In the genomic region with DNA sequence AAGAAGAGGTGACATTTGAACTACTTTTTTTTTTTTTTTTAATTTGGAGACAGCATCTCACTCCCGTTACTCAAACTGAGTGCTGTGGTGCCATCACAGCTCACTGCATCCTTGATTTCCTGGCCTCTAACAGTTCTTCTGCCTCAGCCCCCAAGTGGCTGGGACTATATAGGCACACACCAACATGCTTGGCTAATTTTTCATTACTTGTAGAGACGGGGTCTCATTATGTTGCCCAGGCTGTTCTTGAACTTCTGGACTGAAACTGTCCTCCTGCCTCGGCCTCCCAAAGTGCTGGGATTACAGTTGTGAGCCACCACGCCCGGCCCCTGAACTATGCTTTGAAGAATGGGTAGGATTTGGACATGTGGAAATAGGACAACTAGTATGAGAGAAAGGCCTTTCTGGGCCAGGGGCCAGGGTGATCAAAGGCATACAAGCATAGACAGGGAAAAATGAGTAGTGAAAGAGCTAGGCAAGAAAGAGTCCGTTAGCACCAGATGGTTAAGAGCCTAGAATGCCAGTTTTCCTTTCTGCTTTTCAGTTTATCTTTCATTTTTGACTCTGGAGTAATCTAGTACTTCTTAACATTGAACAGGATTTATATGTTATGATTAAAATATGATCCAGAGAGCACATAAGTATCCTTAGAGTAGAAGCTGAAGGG, we compare ENCODE assay signal across 11 cellular contexts. TPM values are rescaled to one million over a fixed set of nuclear protein-coding genes. Genes with fewer than 3 reads are reported as not detected.
DNase-seq lines count a peak whose midpoint lies in the region; ATAC-seq, FAIRE-seq and TF ChIP-seq lines count a peak whose summit lies in the region.
"Had no signal": no experiment of that assay in that cellular context is flagged by ENCODE, and none has a peak within 500 bp of the region (broad histone marks: within the 10 kb centered on the region; RNA-seq: fewer than 3 reads in every experiment).

No MANE protein-coding gene starts in this region.

- no peaks in the 10 kb centered on the region for H3K36me3 Mint-ChIP-seq in natural killer cell

- H3K9me3 ChIP-seq in HEK293 (ENCODE audit: control insufficient read depth, insufficient read depth, low read depth, low read length) (no peaks in the 10 kb centered on the region), endocrine pancreas (ENCODE audit: control insufficient read depth, low read length) (no peaks in the 10 kb centered on the region), kidney (ENCODE audit: control insufficient read depth in 1 of 2, low read length in 2 of 2) (no peaks in the 10 kb centered on the region)

- H3K36me3 ChIP-seq in HEK293 (ENCODE audit: control insufficient read depth in 2 of 2, insufficient read depth in 1 of 2, low read length in 2 of 2) (no peaks in the 10 kb centered on the region), endocrine pancreas (ENCODE audit: control insufficient read depth, insufficient read depth, low read length) (no peaks in the 10 kb centered on the region), kidney (ENCODE audit: control insufficient read depth in 1 of 2, insufficient read depth in 2 of 2, low read length in 2 of 2) (no peaks in the 10 kb centered on the region)

- no peak overlapping the region for H3K27ac ChIP-seq in HEK293 (ENCODE audit: extremely low read depth, low read depth, low read length)
- no peak overlapping the region for H3K27ac ChIP-seq in kidney (ENCODE audit: low read depth in 2 of 2, low read length in 2 of 2)

- peaks cover 46 to 63% of the 10 kb centered on the region in 2 donors for H3K4me1 Mint-ChIP-seq in natural killer cell

- H3K4me1 ChIP-seq in HEK293 (ENCODE audit: control insufficient read depth, insufficient read depth, low read length) (peaks cover 3% of the 10 kb centered on the region; the same call in 1 of the 2 replicates), endocrine pancreas (ENCODE audit: control insufficient read depth, insufficient read depth, low read length) (peaks cover 22% of the 10 kb centered on the region), kidney (ENCODE audit: control insufficient read depth in 1 of 2, insufficient read depth in 1 of 2, low read depth in 1 of 2, low read length in 2 of 2) (peaks cover 0 to 7% of the 10 kb centered on the region in 2 donors)

- FAIRE-seq in kidney (lab: Jason Lieb, UNC): no peak
- FAIRE-seq: colon, G401.6 had no signal

- CTCF ChIA-PET in HEK293 (lab: Yijun Ruan, JAX): interaction anchor here (0.7 kb wide), 1 partner anchor 8 kb away, joined by 3 read pairs; no protein-coding TSS in a partner anchor

- intact Hi-C loops in natural killer cell (cut with micrococcal nuclease): loop anchor here (10.0 kb wide), 1 partner anchor 301 kb away; the partner anchor contains the start of genes GAS5 and ZBTB37
- intact Hi-C loops in kidney (cut with DNase I): no loop called here
- intact Hi-C loops in posterior vena cava (cut with DNase I): no loop called here

- POLR2A ChIA-PET in HEK293 (lab: Yijun Ruan, JAX): no interaction called here

- H3K9ac ChIP-seq in endocrine pancreas (ENCODE audit: control insufficient read depth, insufficient read depth, low read length): no peak overlapping the region
- H3K9ac ChIP-seq in kidney (ENCODE audit: low read length in 2 of 2): no peak overlapping the region

- peak overlapping the region; percentile 79 to 83 for H3K27ac Mint-ChIP-seq in natural killer cell

- no peaks in the 10 kb centered on the region for H3K27me3 Mint-ChIP-seq in natural killer cell (ENCODE audit: low read depth in 2 of 2)

- ATAC-seq in natural killer cell: peak in 1 of 3 donors; percentile 21

- in situ Hi-C loops in G401 (cut with HindIII; ENCODE audit: low sequenced_read_pairs): no loop called here

- no peaks in the 10 kb centered on the region for H3K27me3 ChIP-seq in endocrine pancreas (ENCODE audit: control insufficient read depth, insufficient read depth, low read length)

- H3K4me3 Mint-ChIP-seq in natural killer cell: no peak overlapping the region

- H3K9me3 Mint-ChIP-seq in natural killer cell: no peaks in the 10 kb centered on the region

- H3K4me3 ChIP-seq in HEK293 (ENCODE audit: low read depth, low read length): no peak overlapping the region
- H3K4me3 ChIP-seq in endocrine pancreas (ENCODE audit: control insufficient read depth, insufficient read depth, low read length): peak overlapping the region; percentile 22
- no peak overlapping the region for H3K4me3 ChIP-seq in kidney (ENCODE audit: low read length in 2 of 2)

- TF ChIP-seq CTCF in HEK293 (tag by site-specific recombination; IDR thresholded peaks at IDR 0.05) (no peak), natural killer cell (IDR thresholded peaks at IDR 0.05) (no peak), kidney (IDR thresholded peaks at IDR 0.05; ENCODE audit: borderline replicate concordance, extremely low read depth, insufficient read depth) (no peak)

- peak; percentile 73 for DNase-seq in G401 (ENCODE audit: low spot score)
- DNase-seq in natural killer cell: no peak
- DNase-seq in kidney: no peak
- no peak for DNase-seq in T-helper 9 cell
- no peak for DNase-seq in NCI-H2227 (lab: John Stamatoyannopoulos, UW; ENCODE audit: unreplicated experiment)
- DNase-seq in posterior vena cava (ENCODE audit: low spot score): no peak
- DNase-seq: stimulated activated CD4-positive, alpha-beta T cell treated with anti-CD3 and anti-CD28 coated beads, Interleukin-12 subunit alpha, Interleukin-12 subunit beta, amount 100 ng/mL, for 4 hours had no signal

TF ChIP-seq in HEK293, 187 proteins besides CTCF, POLR2A, EP300 and RAD21:
- TF ChIP-seq PRDM1 (tag by site-specific recombination; IDR thresholded peaks at IDR 0.05): peak; percentile 49
- TF ChIP-seq, protein P1, sequence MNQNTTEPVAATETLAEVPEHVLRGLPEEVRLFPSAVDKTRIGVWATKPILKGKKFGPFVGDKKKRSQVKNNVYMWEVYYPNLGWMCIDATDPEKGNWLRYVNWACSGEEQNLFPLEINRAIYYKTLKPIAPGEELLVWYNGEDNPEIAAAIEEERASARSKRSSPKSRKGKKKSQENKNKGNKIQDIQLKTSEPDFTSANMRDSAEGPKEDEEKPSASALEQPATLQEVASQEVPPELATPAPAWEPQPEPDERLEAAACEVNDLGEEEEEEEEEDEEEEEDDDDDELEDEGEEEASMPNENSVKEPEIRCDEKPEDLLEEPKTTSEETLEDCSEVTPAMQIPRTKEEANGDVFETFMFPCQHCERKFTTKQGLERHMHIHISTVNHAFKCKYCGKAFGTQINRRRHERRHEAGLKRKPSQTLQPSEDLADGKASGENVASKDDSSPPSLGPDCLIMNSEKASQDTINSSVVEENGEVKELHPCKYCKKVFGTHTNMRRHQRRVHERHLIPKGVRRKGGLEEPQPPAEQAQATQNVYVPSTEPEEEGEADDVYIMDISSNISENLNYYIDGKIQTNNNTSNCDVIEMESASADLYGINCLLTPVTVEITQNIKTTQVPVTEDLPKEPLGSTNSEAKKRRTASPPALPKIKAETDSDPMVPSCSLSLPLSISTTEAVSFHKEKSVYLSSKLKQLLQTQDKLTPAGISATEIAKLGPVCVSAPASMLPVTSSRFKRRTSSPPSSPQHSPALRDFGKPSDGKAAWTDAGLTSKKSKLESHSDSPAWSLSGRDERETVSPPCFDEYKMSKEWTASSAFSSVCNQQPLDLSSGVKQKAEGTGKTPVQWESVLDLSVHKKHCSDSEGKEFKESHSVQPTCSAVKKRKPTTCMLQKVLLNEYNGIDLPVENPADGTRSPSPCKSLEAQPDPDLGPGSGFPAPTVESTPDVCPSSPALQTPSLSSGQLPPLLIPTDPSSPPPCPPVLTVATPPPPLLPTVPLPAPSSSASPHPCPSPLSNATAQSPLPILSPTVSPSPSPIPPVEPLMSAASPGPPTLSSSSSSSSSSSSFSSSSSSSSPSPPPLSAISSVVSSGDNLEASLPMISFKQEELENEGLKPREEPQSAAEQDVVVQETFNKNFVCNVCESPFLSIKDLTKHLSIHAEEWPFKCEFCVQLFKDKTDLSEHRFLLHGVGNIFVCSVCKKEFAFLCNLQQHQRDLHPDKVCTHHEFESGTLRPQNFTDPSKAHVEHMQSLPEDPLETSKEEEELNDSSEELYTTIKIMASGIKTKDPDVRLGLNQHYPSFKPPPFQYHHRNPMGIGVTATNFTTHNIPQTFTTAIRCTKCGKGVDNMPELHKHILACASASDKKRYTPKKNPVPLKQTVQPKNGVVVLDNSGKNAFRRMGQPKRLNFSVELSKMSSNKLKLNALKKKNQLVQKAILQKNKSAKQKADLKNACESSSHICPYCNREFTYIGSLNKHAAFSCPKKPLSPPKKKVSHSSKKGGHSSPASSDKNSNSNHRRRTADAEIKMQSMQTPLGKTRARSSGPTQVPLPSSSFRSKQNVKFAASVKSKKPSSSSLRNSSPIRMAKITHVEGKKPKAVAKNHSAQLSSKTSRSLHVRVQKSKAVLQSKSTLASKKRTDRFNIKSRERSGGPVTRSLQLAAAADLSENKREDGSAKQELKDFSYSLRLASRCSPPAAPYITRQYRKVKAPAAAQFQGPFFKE (tag by site-specific recombination; IDR thresholded peaks at IDR 0.05; ENCODE audit: borderline replicate concordance): no peak

RNA-seq across cellular contexts. Expression of gene RABGAP1L, which starts 6.3 kb away (rescaled TPM):
- total RNA-seq in G401 (2014; rRNA removed; shearing (Covaris generic)): 17.0 and 23.3 TPM in 2 replicates
- 100 to 1,000 TPM; 145 to 168 (median 153) TPM for total RNA-seq in natural killer cell
- total RNA-seq in kidney: 48.5 TPM
- polyA plus RNA-seq in kidney (ENCODE audit: insufficient read depth, low read depth, low replicate concordance): 16.2 TPM
- 10 to 100 TPM; 32.9 to 41.4 TPM for total RNA-seq in posterior vena cava
